17 cellular contexts compared by ENCODE assay signal in the genomic region with DNA sequence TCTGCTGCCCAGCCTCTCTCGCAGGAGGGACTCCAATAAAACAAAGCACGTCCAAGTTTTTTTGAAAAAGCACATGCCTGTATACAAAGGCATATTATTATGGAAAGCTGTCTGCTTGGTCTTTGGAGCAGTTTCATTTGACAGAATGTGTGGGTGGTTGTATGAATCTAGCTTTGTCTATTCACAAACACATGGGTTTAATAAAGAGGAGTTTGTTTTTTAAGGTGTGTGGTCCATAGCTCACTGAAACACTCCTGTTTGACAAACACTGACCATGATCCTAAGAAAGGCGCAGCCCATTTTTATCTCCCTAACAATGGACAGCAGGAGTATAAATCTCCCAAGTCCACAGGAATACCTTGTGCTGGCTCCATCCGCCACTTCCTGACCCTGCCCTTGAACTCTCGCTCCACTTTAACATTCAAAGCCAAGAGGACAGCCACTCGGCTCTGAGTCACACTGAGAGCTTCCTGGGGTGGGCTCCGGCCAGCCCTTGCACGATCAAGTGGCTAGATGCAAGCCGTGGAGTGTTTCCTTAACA.
DNase-seq lines count a peak whose midpoint lies in the region; ATAC-seq and TF ChIP-seq lines count a peak whose summit lies in the region.
"Had no signal": no experiment of that assay in that cellular context is flagged by ENCODE, and none has a peak within 500 bp of the region (broad histone marks: within the 10 kb centered on the region; RNA-seq: fewer than 3 reads in every experiment).

No MANE protein-coding gene starts in this region.

- H3K4me1 ChIP-seq in thyroid gland, result peaks cover 0 to 6% of the 10 kb centered on the region in 2 donors

- no peaks in the 10 kb centered on the region for H3K27me3 ChIP-seq in thyroid gland

- intact Hi-C loops in thyroid gland (cut with DNase I), result no loop called here

- DNase-seq in LHCN-M2 (ENCODE audit: low read depth) (peak; percentile 11), left kidney (ENCODE audit: low read depth, low spot score) (peak; percentile 51), thyroid gland (peak in 1 of 2 donors; percentile 9), KBM-7 (no peak), globus pallidus (ENCODE audit: low spot score) (no peak), kidney tubule cell (ENCODE audit: low spot score) (no peak)
- DNase-seq: activated CD8-positive, alpha-beta T cell treated with anti-CD3 and anti-CD28 coated beads, Interleukin-2, amount 10 ng/mL, durations not matched to agents 7 days and 5 days; activated naive CD4-positive, alpha-beta T cell treated with anti-CD3 and anti-CD28 coated beads, Interleukin-2, amount 10 ng/mL, durations not matched to agents 7 days and 5 days; CD4-positive, alpha-beta T cell; GF-D8; NCI-H1417 treated with DMSO at 0.1 percent for 48 hours; NCI-H524 treated with DMSO at 0.1 percent for 48 hours; stimulated activated naive CD4-positive, alpha-beta T cell had no signal

- H3K4me3 ChIP-seq in thyroid gland (replicated peaks in 1 of 3), result no peak overlapping the region
- H3K4me3 ChIP-seq: coronary artery had no signal

- H3K36me3 ChIP-seq in thyroid gland, result no peaks in the 10 kb centered on the region

- ATAC-seq in esophagus mucosa (peak; percentile 64), GM21737 (IDR thresholded peaks at IDR 0.05; ENCODE audit: unreplicated experiment) (no peak)
- ATAC-seq: activated CD8-positive, alpha-beta T cell treated with anti-CD3 and anti-CD28 coated beads, Interleukin-2, amount 10 ng/mL, durations not matched to agents 7 days and 5 days had no signal

- no peaks in the 10 kb centered on the region for H3K9me3 ChIP-seq in thyroid gland

- H3K27ac ChIP-seq in thyroid gland, result peak overlapping the region in 2 of 3 donors; percentile 31 to 45
- H3K27ac ChIP-seq: RWPE1 had no signal

- no peak for TF ChIP-seq POLR2A in thyroid gland (IDR thresholded peaks at IDR 0.05)

- in situ Hi-C loops in KBM-7 (cut with MboI; ENCODE audit: low pct_unique_long_range_greater_than_20kb, low sequenced_read_pairs), result no loop called here

- WGBS in thyroid gland, 2 donors, result 42 to 52% methylated on average over 9 of the region's 9 CpGs

- TF ChIP-seq CTCF in thyroid gland (IDR thresholded peaks at IDR 0.05), result no peak

Comparison
In these comparisons a context has a peak if more than half of its experiments do, and no peak if none do; other contexts are left out.
1. DNase-seq: peak in LHCN-M2 (single experiment) and left kidney (single experiment); none in KBM-7 (single experiment), globus pallidus (single experiment) and kidney tubule cell (single experiment).